Comparison of ENCODE assay signal across 1 cellular context in the genomic region with DNA sequence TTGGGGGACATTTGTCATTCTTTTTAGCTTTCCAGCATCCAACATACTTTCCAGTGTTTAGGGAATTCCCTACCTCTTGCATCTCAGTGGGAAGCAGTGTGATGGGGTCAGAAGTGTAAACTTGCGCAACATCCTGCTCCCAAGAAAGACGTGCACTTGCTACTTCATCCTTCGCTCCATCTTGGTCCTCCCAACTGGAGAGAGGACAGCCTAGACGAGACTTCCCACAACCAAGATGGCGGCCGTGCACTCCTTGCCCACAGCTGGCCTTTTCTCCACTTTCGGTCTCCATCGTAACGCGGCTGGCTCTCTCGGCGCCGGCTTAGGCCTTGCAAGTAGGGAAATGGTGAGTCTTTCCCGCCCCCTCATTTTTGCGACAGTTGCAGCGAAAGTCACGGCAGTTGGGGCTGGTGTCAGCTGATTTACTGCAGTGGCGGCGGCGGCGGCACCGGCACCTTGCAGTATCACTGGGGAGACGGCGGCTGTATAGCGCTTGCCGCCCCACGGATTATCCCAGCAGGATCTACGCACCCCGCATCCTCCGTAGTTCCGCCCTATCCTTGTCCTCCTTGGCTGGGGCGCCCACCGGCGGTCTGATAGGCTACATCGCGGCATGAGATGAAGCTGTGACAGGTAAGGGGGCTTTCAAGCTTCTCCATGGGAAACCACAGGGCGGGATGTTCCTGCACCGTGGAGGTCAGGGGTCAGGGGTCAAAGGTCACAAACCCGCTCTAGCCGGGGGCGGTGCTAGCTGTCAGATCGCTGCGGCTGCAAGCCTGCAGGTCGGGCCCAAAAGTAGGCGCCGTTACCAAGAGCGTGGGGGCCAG.
TF ChIP-seq lines count a peak whose summit lies in the region.

TSS of gene WDR7 (plus strand) at position 416 of the 827 bp plus-strand sequence. CDS start 21,157 bp downstream, outside the sequence.

TF ChIP-seq in GM12878, 131 proteins besides CTCF, POLR2A, EP300 and RAD21 (continued from another document):
- TF ChIP-seq SKIL (IDR thresholded peaks at IDR 0.05; ENCODE audit: low read depth, poor library complexity, severe bottlenecking) (peak; percentile 12), ZBTB11 (CRISPR knock-in tag; IDR thresholded peaks at IDR 0.05) (no peak), YY1 (IDR thresholded peaks at IDR 0.05; ENCODE audit: low read depth, low read length) (peak; percentile 100), HDGF (IDR thresholded peaks at IDR 0.05) (0 out of 2 replicates have a peak, but pooled peaks have one; percentile 60), CBX5 (IDR thresholded peaks at IDR 0.05; ENCODE audit: low read depth) (no peak), GATAD2B (conservative IDR thresholded peaks at IDR 0.05; ENCODE audit: low read depth) (0 out of 2 replicates have a peak, but pooled peaks have one; percentile 62), ZZZ3 (IDR thresholded peaks at IDR 0.05; ENCODE audit: control insufficient read depth, insufficient read length, low read depth) (no peak), TAF1 (IDR thresholded peaks at IDR 0.05; ENCODE audit: borderline replicate concordance, low read depth, low read length) (peak; percentile 72; the same call in 1 of the 2 replicates), BCL11A (IDR thresholded peaks at IDR 0.05; ENCODE audit: low read depth, low read length) (no peak), TCF12 (IDR thresholded peaks at IDR 0.05; ENCODE audit: low read depth, low read length) (no peak)
- TF ChIP-seq, protein P1, sequence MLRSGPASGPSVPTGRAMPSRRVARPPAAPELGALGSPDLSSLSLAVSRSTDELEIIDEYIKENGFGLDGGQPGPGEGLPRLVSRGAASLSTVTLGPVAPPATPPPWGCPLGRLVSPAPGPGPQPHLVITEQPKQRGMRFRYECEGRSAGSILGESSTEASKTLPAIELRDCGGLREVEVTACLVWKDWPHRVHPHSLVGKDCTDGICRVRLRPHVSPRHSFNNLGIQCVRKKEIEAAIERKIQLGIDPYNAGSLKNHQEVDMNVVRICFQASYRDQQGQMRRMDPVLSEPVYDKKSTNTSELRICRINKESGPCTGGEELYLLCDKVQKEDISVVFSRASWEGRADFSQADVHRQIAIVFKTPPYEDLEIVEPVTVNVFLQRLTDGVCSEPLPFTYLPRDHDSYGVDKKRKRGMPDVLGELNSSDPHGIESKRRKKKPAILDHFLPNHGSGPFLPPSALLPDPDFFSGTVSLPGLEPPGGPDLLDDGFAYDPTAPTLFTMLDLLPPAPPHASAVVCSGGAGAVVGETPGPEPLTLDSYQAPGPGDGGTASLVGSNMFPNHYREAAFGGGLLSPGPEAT (IDR thresholded peaks at IDR 0.05; ENCODE audit: low read depth), result peak; percentile 62
